9 cellular contexts compared by ENCODE assay signal in genomic region chr6:18501313-18502013, GRCh38.
DNase-seq lines count a peak whose midpoint lies in the region; ATAC-seq and TF ChIP-seq lines count a peak whose summit lies in the region.
"Had no signal": no experiment of that assay in that cellular context is flagged by ENCODE, and none has a peak within 500 bp of the region (broad histone marks: within the 10 kb centered on the region; RNA-seq: fewer than 3 reads in every experiment).

No MANE protein-coding gene starts in this region.

- ATAC-seq in GM18861 (IDR thresholded peaks at IDR 0.05; ENCODE audit: unreplicated experiment) = peak; percentile 48
- ATAC-seq in heart right ventricle = peak; percentile 51 to 87 (median 74)
- ATAC-seq in HG02763 (IDR thresholded peaks at IDR 0.05; ENCODE audit: unreplicated experiment) = no peak
- ATAC-seq: Panc1 had no signal

- DNase-seq in UCSD-AML1 (lab: John Stamatoyannopoulos, UW; ENCODE audit: unreplicated experiment) = peak; percentile 21
- DNase-seq in heart right ventricle = peak; percentile 23 to 46
- no peak for DNase-seq in NCI-H1694 (lab: John Stamatoyannopoulos, UW)
- DNase-seq in LoVo (ENCODE audit: low spot score) = no peak
- no peak for DNase-seq in GM13977 (ENCODE audit: low spot score)

- intact Hi-C loops in heart right ventricle (cut with DNase I) = loop anchor here in 4 of 10 donors (2.0 to 10.0 kb wide), 5 partner anchors 114 to 317 kb away; partner anchors contain the start of genes RNF144B (in 2 of the 4) and DEK (in 1 of the 4)

- H3K27me3 ChIP-seq in heart right ventricle (peaks cover 0 to 10% (median 0%) of the 10 kb centered on the region in 7 donors), skeletal muscle tissue (ENCODE audit: control insufficient read depth in 3 of 3, insufficient read depth in 3 of 3, low read length in 3 of 3) (no peaks in the 10 kb centered on the region)

- H3K36me3 ChIP-seq in heart right ventricle (no peaks in the 10 kb centered on the region), skeletal muscle tissue (ENCODE audit: control insufficient read depth in 3 of 3, insufficient read depth in 3 of 3, low read length in 3 of 3) (no peaks in the 10 kb centered on the region)

- no peak overlapping the region for H3K9ac ChIP-seq in skeletal muscle tissue (ENCODE audit: low read depth in 1 of 3, low read length in 3 of 3)

- no peaks in the 10 kb centered on the region for H3K9me3 ChIP-seq in heart right ventricle
- H3K9me3 ChIP-seq in skeletal muscle tissue (ENCODE audit: control insufficient read depth in 3 of 3, low read length in 3 of 3) = no peaks in the 10 kb centered on the region

- TF ChIP-seq CTCF in heart right ventricle (IDR thresholded peaks at IDR 0.05) = no peak
- TF ChIP-seq CTCF in GM13977 (IDR thresholded peaks at IDR 0.05; ENCODE audit: extremely low read depth, insufficient read depth, missing control alignments) = no peak

- WGBS in heart right ventricle, 2 donors = 73 to 84% methylated on average over 10 of the region's 10 CpGs

- in situ Hi-C loops in GM13977 (cut with MboI; ENCODE audit: low pct_unique_long_range_greater_than_20kb, low sequenced_read_pairs, unreplicated experiment) = loop anchor here (10.0 kb wide), 1 partner anchor 167 kb away; no protein-coding TSS in a partner anchor

- H3K27ac ChIP-seq in heart right ventricle (peak overlapping the region in 5 of 10 donors; percentile 10 to 83 (median 40)), skeletal muscle tissue (ENCODE audit: low read depth, low read length) (peak overlapping the region; percentile 33)

- H3K4me1 ChIP-seq in heart right ventricle = peaks cover 0 to 31% (median 0%) of the 10 kb centered on the region in 9 donors
- H3K4me1 ChIP-seq in skeletal muscle tissue (ENCODE audit: control insufficient read depth in 3 of 3, insufficient read depth in 3 of 3, low read length in 3 of 3) = peaks cover 3 to 6% (median 5%) of the 10 kb centered on the region in 3 donors

- H3K4me3 ChIP-seq in heart right ventricle (no peak overlapping the region), skeletal muscle tissue (ENCODE audit: low read length in 3 of 3) (no peak overlapping the region)

Comparison
In these comparisons a context has a peak if more than half of its experiments do, and no peak if none do; other contexts are left out.
1. DNase-seq: peak in UCSD-AML1 (single experiment) and heart right ventricle (2 of 2); none in NCI-H1694 (single experiment), LoVo (single experiment) and GM13977 (single experiment).